ENCODE assay signal across 8 cellular contexts in the genomic region with DNA sequence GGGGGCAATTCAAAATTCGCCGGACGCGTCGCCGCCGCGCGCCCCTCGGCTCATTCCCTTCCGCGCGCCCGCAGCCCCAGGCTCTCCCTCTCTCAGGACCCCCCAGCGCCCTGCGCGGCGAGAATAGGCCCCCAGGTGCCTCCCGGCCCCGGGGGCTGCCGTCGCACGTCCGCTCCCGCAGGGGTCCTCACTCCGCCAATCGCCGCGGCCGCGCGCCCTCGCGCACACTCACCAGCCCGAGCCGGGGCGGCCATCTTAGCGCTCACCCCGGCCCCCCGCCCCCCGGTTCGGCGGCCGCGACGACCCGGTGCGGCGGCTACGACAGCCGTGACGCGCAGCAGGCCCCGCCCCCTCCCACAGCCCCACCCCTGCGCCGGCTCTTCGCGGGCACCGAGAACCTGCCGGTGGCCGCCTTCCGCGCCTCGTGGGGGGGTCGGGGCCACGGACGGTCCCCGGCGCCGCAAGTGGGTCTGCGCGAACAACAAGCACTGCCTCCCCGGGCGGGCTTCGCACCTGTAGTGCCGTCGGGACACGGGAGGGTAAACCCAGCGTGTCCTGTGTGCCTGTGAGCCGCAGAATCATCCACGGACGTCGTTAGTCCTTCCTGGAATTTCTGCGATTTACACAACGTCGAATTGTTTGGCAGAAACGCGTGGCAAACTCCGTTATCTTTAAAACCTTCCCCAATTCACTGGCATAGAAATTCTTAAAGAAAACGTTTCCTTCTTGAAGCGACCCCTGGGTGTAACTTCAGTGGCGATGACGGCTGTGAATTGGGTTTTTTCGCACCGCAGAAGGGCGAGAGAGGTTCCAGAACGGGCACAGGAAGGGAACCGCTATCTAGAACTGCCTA. TPM values are rescaled to one million over a fixed set of nuclear protein-coding genes. Genes with fewer than 3 reads are reported as not detected.
DNase-seq lines count a peak whose midpoint lies in the region; ATAC-seq, FAIRE-seq and TF ChIP-seq lines count a peak whose summit lies in the region.

No MANE protein-coding gene starts in this region.

- peaks cover 9% of the 10 kb centered on the region for H3K9me3 ChIP-seq in SJSA1 (replicated peaks)
- H3K9me3 ChIP-seq in right atrium auricular region, result peaks cover 0 to 11% of the 10 kb centered on the region in 2 donors

- H3K27me3 ChIP-seq in SJSA1 (replicated peaks), result no peaks in the 10 kb centered on the region
- no peaks in the 10 kb centered on the region for H3K27me3 ChIP-seq in right atrium auricular region

- H3K4me1 ChIP-seq in SJSA1 (replicated peaks) (peaks cover 7% of the 10 kb centered on the region), right atrium auricular region (peaks cover 0 to 6% of the 10 kb centered on the region in 2 donors), urinary bladder (ENCODE audit: insufficient read depth) (no peaks in the 10 kb centered on the region)

- peak; percentile 78 for FAIRE-seq in GM12891 (lab: Jason Lieb, UNC)

- peaks cover 24% of the 10 kb centered on the region for H3K36me3 Mint-ChIP-seq in activated naive CD8-positive, alpha-beta T cell treated with anti-CD3 and anti-CD28 coated beads for 36 hours

- no peaks in the 10 kb centered on the region for H3K27me3 Mint-ChIP-seq in activated naive CD8-positive, alpha-beta T cell treated with anti-CD3 and anti-CD28 coated beads for 36 hours

- peak overlapping the region; percentile 69 for H3K4me3 ChIP-seq in SJSA1
- peak overlapping the region; percentile 67 to 77 for H3K4me3 ChIP-seq in right atrium auricular region
- H3K4me3 ChIP-seq in urinary bladder (ENCODE audit: low read depth, low read length), result peak overlapping the region; percentile 77

- peaks cover 6% of the 10 kb centered on the region for H3K9me3 Mint-ChIP-seq in activated naive CD8-positive, alpha-beta T cell treated with anti-CD3 and anti-CD28 coated beads for 36 hours

- H3K4me3 Mint-ChIP-seq in activated naive CD8-positive, alpha-beta T cell treated with anti-CD3 and anti-CD28 coated beads for 36 hours, result peak overlapping the region; percentile 90

- peak overlapping the region; percentile 90 for H3K27ac Mint-ChIP-seq in activated naive CD8-positive, alpha-beta T cell treated with anti-CD3 and anti-CD28 coated beads for 36 hours

- 5% methylated on average over 98 of the region's 98 CpGs for WGBS in urinary bladder

- H3K27ac ChIP-seq in SJSA1, result no peak overlapping the region
- H3K27ac ChIP-seq in right atrium auricular region, result peak overlapping the region; percentile 79 to 86
- no peak overlapping the region for H3K27ac ChIP-seq in urinary bladder (ENCODE audit: low read depth)

- no peak for TF ChIP-seq POLR2A in GM12891 (IDR thresholded peaks at IDR 0.05; ENCODE audit: low read depth, low read length)

- no peak for TF ChIP-seq CTCF in right atrium auricular region (IDR thresholded peaks at IDR 0.05)

- ATAC-seq in GM19351 (IDR thresholded peaks at IDR 0.05; ENCODE audit: unreplicated experiment), result no peak

- H3K36me3 ChIP-seq in SJSA1 (0 out of 2 replicates have a peak, but pooled peaks cover 3% of the 10 kb centered on the region), right atrium auricular region (no peaks in the 10 kb centered on the region), urinary bladder (ENCODE audit: insufficient read depth) (no peaks in the 10 kb centered on the region)

- peaks cover 56% of the 10 kb centered on the region for H3K4me1 Mint-ChIP-seq in activated naive CD8-positive, alpha-beta T cell treated with anti-CD3 and anti-CD28 coated beads for 36 hours

- DNase-seq in GM12891 (ENCODE audit: insufficient read length, low spot score), result peak; percentile 59
- peak; percentile 41 to 52 for DNase-seq in SJSA1 (ENCODE audit: low read depth in 1 of 2, low spot score in 2 of 2)
- peak; percentile 79 for DNase-seq in activated naive CD8-positive, alpha-beta T cell treated with anti-CD3 and anti-CD28 coated beads for 36 hours
- no peak for DNase-seq in right atrium auricular region (ENCODE audit: low spot score)
- DNase-seq in putamen (ENCODE audit: low spot score), result peak; percentile 47
- DNase-seq in RKO (ENCODE audit: low spot score), result no peak

TF ChIP-seq in GM12891, 5 proteins besides CTCF, POLR2A, EP300 and RAD21:
- no peak for TF ChIP-seq PAX5 (IDR thresholded peaks at IDR 0.05; ENCODE audit: insufficient read depth, low read length, severe bottlenecking)
- TF ChIP-seq TAF1 (IDR thresholded peaks at IDR 0.05; ENCODE audit: low read depth, low read length), result no peak
- no peak for TF ChIP-seq SPI1 (IDR thresholded peaks at IDR 0.05; ENCODE audit: low read depth, low read length)
- TF ChIP-seq POU2F2 (IDR thresholded peaks at IDR 0.05; ENCODE audit: low read depth, low read length), result no peak
- no peak for TF ChIP-seq POLR2AphosphoS5 (IDR thresholded peaks at IDR 0.05; ENCODE audit: low read depth, low read length)

RNA-seq across cellular contexts. Expression of gene USP44, which starts 2.5 kb away (rescaled TPM):
- 0.31 TPM for polyA plus RNA-seq in GM12891 (2012; ENCODE audit: low read depth, missing spikeins)
- 0.44 and 1.6 TPM in 2 replicates for total RNA-seq in SJSA1 (2014; rRNA removed; shearing (Covaris generic))
- total RNA-seq in activated naive CD8-positive, alpha-beta T cell treated with anti-CD3 and anti-CD28 coated beads for 36 hours, result 10 to 100 TPM; 18.7 to 21.9 TPM
- total RNA-seq in right atrium auricular region (1 to 10 TPM; 1.4 to 1.9 TPM), urinary bladder (0.42 TPM)
- 0.44 TPM for polyA plus RNA-seq in urinary bladder

Comparison
In these comparisons a context has a peak if more than half of its experiments do, and no peak if none do; other contexts are left out.
1. DNase-seq: peak in GM12891 (single experiment), SJSA1 (2 of 2), activated naive CD8-positive, alpha-beta T cell treated with anti-CD3 and anti-CD28 coated beads for 36 hours (single experiment) and putamen (single experiment); none in right atrium auricular region (single experiment) and RKO (single experiment).
2. H3K27ac ChIP-seq: peak in right atrium auricular region (2 of 2); none in SJSA1 (single experiment) and urinary bladder (single experiment).
3. Peak in every context shown above with its lines, with median percentiles within 50 percentile points of each other: H3K4me3 ChIP-seq.